ENCODE assay signal across 1 cellular context in genomic region chr1:113388621-113389355, GRCh38.
TF ChIP-seq lines count a peak whose summit lies in the region.

No MANE protein-coding gene starts in this region.

TF ChIP-seq in K562, 482 proteins besides CTCF, POLR2A, EP300 and RAD21 (continued from another document and continues in another):
- TF ChIP-seq ZBTB11 (CRISPR knock-in tag; IDR thresholded peaks at IDR 0.05) (peak in 1 of 3 experiments; percentile 38; a peak in 1 of 6 replicates), ETV1 (tag; conservative IDR thresholded peaks at IDR 0.05; ENCODE audit: low read depth) (no peak), NUFIP1 (IDR thresholded peaks at IDR 0.05; ENCODE audit: partially characterized antibody) (no peak), HDAC1 (IDR thresholded peaks at IDR 0.05) (no peak), DIDO1 (tag; IDR thresholded peaks at IDR 0.05; ENCODE audit: low read depth) (no peak), CCAR2 (IDR thresholded peaks at IDR 0.05; ENCODE audit: low read depth, low read length) (no peak), MYC (IDR thresholded peaks at IDR 0.05; ENCODE audit: low read depth, low read length) (no peak), MYC (CRISPR knock-in tag; IDR thresholded peaks at IDR 0.05; ENCODE audit: borderline replicate concordance, low read depth) (no peak), RCOR1 (IDR thresholded peaks at IDR 0.05; ENCODE audit: borderline replicate concordance in 1 of 2, low read depth in 2 of 2, low read length in 2 of 2) (peak in 1 of 2 experiments; percentile 37; a peak in 1 of 4 replicates), CBFA2T3 (IDR thresholded peaks at IDR 0.05) (peak; percentile 95), EGR1 (conservative IDR thresholded peaks at IDR 0.05) (no peak), FOXM1 (IDR thresholded peaks at IDR 0.05; ENCODE audit: low read depth) (peak; percentile 57; the same call in 1 of the 2 replicates), FOXM1 (CRISPR knock-in tag; IDR thresholded peaks at IDR 0.05; ENCODE audit: low read depth) (no peak), ZNF740 (CRISPR knock-in tag; IDR thresholded peaks at IDR 0.05) (no peak), ZNF740 (tag; IDR thresholded peaks at IDR 0.05) (no peak), TCF15 (CRISPR knock-in tag; IDR thresholded peaks at IDR 0.05) (no peak), MXI1 (IDR thresholded peaks at IDR 0.05; ENCODE audit: low read depth, low read length) (no peak), PML (IDR thresholded peaks at IDR 0.05; ENCODE audit: low read length) (0 out of 2 replicates have a peak, but pooled peaks have one; percentile 18), ARID1B (IDR thresholded peaks at IDR 0.05) (peak; percentile 79), ZNF140 (CRISPR knock-in tag; IDR thresholded peaks at IDR 0.05) (no peak), KLF16 (IDR thresholded peaks at IDR 0.05) (peak; percentile 75), MAFK (IDR thresholded peaks at IDR 0.05; ENCODE audit: low read length) (no peak), ZNF217 (CRISPR knock-in tag; IDR thresholded peaks at IDR 0.05) (no peak), ERF (CRISPR knock-in tag; IDR thresholded peaks at IDR 0.05) (no peak), NR2C2 (CRISPR knock-in tag; IDR thresholded peaks at IDR 0.05) (no peak), NR2C2 (tag; IDR thresholded peaks at IDR 0.05) (no peak), FOXK1 (CRISPR knock-in tag; IDR thresholded peaks at IDR 0.05; ENCODE audit: borderline replicate concordance) (peak; percentile 50; the same call in 1 of the 2 replicates), CREB5 (CRISPR knock-in tag; IDR thresholded peaks at IDR 0.05) (no peak), ZNF212 (CRISPR knock-in tag; IDR thresholded peaks at IDR 0.05) (no peak), ZNF354B (CRISPR knock-in tag; IDR thresholded peaks at IDR 0.05) (no peak), RBM25 (IDR thresholded peaks at IDR 0.05; ENCODE audit: low read depth, low read length, severe bottlenecking) (no peak), ZNF644 (tag; IDR thresholded peaks at IDR 0.05; ENCODE audit: low read depth) (no peak), CBFB (CRISPR knock-in tag; IDR thresholded peaks at IDR 0.05) (no peak), MEF2A (IDR thresholded peaks at IDR 0.05; ENCODE audit: control insufficient read depth, low read depth, low read length) (no peak), ZNF431 (CRISPR knock-in tag; IDR thresholded peaks at IDR 0.05) (no peak), NFIC (IDR thresholded peaks at IDR 0.05) (peak; percentile 73), ZFPM2 (CRISPR knock-in tag; IDR thresholded peaks at IDR 0.05) (no peak), PTBP1 (IDR thresholded peaks at IDR 0.05; ENCODE audit: low read depth, low read length) (no peak), POLR3G (IDR thresholded peaks at IDR 0.05; ENCODE audit: extremely low read depth, insufficient read length, insufficient replicate concordance) (no peak), EP400 (IDR thresholded peaks at IDR 0.05) (no peak), ZNF12 (CRISPR knock-in tag; IDR thresholded peaks at IDR 0.05) (no peak)
- TF ChIP-seq, protein P1, sequence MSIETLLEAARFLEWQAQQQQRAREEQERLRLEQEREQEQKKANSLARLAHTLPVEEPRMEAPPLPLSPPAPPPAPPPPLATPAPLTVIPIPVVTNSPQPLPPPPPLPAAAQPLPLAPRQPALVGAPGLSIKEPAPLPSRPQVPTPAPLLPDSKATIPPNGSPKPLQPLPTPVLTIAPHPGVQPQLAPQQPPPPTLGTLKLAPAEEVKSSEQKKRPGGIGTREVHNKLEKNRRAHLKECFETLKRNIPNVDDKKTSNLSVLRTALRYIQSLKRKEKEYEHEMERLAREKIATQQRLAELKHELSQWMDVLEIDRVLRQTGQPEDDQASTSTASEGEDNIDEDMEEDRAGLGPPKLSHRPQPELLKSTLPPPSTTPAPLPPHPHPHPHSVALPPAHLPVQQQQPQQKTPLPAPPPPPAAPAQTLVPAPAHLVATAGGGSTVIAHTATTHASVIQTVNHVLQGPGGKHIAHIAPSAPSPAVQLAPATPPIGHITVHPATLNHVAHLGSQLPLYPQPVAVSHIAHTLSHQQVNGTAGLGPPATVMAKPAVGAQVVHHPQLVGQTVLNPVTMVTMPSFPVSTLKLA (conservative IDR thresholded peaks at IDR 0.05), result no peak
- TF ChIP-seq, protein P2, sequence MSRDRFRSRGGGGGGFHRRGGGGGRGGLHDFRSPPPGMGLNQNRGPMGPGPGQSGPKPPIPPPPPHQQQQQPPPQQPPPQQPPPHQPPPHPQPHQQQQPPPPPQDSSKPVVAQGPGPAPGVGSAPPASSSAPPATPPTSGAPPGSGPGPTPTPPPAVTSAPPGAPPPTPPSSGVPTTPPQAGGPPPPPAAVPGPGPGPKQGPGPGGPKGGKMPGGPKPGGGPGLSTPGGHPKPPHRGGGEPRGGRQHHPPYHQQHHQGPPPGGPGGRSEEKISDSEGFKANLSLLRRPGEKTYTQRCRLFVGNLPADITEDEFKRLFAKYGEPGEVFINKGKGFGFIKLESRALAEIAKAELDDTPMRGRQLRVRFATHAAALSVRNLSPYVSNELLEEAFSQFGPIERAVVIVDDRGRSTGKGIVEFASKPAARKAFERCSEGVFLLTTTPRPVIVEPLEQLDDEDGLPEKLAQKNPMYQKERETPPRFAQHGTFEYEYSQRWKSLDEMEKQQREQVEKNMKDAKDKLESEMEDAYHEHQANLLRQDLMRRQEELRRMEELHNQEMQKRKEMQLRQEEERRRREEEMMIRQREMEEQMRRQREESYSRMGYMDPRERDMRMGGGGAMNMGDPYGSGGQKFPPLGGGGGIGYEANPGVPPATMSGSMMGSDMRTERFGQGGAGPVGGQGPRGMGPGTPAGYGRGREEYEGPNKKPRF (IDR thresholded peaks at IDR 0.05; ENCODE audit: low read depth, low read length), result no peak
- TF ChIP-seq, protein P3, sequence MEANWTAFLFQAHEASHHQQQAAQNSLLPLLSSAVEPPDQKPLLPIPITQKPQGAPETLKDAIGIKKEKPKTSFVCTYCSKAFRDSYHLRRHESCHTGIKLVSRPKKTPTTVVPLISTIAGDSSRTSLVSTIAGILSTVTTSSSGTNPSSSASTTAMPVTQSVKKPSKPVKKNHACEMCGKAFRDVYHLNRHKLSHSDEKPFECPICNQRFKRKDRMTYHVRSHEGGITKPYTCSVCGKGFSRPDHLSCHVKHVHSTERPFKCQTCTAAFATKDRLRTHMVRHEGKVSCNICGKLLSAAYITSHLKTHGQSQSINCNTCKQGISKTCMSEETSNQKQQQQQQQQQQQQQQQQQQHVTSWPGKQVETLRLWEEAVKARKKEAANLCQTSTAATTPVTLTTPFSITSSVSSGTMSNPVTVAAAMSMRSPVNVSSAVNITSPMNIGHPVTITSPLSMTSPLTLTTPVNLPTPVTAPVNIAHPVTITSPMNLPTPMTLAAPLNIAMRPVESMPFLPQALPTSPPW (CRISPR knock-in tag; IDR thresholded peaks at IDR 0.05), result no peak
- TF ChIP-seq, protein P4, sequence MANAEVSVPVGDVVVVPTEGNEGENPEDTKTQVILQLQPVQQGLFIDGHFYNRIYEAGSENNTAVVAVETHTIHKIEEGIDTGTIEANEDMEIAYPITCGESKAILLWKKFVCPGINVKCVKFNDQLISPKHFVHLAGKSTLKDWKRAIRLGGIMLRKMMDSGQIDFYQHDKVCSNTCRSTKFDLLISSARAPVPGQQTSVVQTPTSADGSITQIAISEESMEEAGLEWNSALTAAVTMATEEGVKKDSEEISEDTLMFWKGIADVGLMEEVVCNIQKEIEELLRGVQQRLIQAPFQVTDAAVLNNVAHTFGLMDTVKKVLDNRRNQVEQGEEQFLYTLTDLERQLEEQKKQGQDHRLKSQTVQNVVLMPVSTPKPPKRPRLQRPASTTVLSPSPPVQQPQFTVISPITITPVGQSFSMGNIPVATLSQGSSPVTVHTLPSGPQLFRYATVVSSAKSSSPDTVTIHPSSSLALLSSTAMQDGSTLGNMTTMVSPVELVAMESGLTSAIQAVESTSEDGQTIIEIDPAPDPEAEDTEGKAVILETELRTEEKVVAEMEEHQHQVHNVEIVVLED (CRISPR knock-in tag; IDR thresholded peaks at IDR 0.05), result no peak
- TF ChIP-seq, protein P5, sequence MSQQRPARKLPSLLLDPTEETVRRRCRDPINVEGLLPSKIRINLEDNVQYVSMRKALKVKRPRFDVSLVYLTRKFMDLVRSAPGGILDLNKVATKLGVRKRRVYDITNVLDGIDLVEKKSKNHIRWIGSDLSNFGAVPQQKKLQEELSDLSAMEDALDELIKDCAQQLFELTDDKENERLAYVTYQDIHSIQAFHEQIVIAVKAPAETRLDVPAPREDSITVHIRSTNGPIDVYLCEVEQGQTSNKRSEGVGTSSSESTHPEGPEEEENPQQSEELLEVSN (IDR thresholded peaks at IDR 0.05; ENCODE audit: borderline replicate concordance in 1 of 2, extremely low read depth in 1 of 2, insufficient read depth in 1 of 2, insufficient read length in 1 of 2, low read depth in 1 of 2, low read length in 1 of 2, poor library complexity in 1 of 2, severe bottlenecking in 1 of 2), result no peak
- TF ChIP-seq, protein P6, sequence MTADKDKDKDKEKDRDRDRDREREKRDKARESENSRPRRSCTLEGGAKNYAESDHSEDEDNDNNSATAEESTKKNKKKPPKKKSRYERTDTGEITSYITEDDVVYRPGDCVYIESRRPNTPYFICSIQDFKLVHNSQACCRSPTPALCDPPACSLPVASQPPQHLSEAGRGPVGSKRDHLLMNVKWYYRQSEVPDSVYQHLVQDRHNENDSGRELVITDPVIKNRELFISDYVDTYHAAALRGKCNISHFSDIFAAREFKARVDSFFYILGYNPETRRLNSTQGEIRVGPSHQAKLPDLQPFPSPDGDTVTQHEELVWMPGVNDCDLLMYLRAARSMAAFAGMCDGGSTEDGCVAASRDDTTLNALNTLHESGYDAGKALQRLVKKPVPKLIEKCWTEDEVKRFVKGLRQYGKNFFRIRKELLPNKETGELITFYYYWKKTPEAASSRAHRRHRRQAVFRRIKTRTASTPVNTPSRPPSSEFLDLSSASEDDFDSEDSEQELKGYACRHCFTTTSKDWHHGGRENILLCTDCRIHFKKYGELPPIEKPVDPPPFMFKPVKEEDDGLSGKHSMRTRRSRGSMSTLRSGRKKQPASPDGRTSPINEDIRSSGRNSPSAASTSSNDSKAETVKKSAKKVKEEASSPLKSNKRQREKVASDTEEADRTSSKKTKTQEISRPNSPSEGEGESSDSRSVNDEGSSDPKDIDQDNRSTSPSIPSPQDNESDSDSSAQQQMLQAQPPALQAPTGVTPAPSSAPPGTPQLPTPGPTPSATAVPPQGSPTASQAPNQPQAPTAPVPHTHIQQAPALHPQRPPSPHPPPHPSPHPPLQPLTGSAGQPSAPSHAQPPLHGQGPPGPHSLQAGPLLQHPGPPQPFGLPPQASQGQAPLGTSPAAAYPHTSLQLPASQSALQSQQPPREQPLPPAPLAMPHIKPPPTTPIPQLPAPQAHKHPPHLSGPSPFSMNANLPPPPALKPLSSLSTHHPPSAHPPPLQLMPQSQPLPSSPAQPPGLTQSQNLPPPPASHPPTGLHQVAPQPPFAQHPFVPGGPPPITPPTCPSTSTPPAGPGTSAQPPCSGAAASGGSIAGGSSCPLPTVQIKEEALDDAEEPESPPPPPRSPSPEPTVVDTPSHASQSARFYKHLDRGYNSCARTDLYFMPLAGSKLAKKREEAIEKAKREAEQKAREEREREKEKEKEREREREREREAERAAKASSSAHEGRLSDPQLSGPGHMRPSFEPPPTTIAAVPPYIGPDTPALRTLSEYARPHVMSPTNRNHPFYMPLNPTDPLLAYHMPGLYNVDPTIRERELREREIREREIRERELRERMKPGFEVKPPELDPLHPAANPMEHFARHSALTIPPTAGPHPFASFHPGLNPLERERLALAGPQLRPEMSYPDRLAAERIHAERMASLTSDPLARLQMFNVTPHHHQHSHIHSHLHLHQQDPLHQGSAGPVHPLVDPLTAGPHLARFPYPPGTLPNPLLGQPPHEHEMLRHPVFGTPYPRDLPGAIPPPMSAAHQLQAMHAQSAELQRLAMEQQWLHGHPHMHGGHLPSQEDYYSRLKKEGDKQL (CRISPR knock-in tag; IDR thresholded peaks at IDR 0.05; ENCODE audit: borderline replicate concordance), result no peak
